In the genomic region with DNA sequence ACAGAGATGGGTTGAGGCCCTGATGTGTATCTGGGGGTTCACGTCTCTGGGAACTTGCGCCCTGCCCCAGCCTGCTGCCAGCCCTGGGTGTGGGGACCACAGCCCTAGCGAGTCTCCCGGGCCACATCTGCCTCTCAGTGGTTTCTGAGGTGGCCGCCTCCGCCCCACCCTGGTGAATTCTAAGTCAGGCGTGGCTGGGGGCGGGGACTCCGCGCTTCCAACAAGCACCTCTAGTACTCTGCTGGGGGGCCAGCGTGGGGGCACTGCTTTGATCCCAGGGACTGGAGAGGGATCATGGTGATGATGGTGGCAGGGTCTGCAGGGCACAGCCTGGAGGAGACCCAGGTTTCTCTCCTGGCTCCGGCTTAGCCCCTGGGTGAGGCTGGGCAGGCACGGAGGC, we compare ENCODE assay signal across 8 cellular contexts. TPM values are rescaled to one million over a fixed set of nuclear protein-coding genes. Genes with fewer than 3 reads are reported as not detected.
DNase-seq lines count a peak whose midpoint lies in the region; ATAC-seq, FAIRE-seq and TF ChIP-seq lines count a peak whose summit lies in the region.

No MANE protein-coding gene starts in this region.

- no peak overlapping the region for H3K56ac ChIP-seq in H1 (replicated peaks; ENCODE audit: insufficient read length, low read depth, low read length)

- WGBS in H1 (ENCODE audit: extremely low coverage in 1 of 2, insufficient coverage in 1 of 2, insufficient read length in 1 of 2, insufficient replicate concordance in 2 of 2, low coverage in 1 of 2, low lambda C conversion rate in 2 of 2, missing lambda C conversion rate in 1 of 2), 2 experiments = 89% methylated on average over 12 of the region's 13 CpGs; no CpG with 5 or more reads in 1 of the 2 experiments

- H2AK5ac ChIP-seq in H1 (ENCODE audit: low read depth, low read length) = peak overlapping the region; percentile 60; the same call in 1 of the 2 replicates

- H3K4me1 ChIP-seq in Panc1 (ENCODE audit: control insufficient read depth, insufficient read depth, low read length) = peaks cover 68% of the 10 kb centered on the region
- peaks cover 0 to 54% (median 47%) of the 10 kb centered on the region in 4 experiments; a peak in 6 of 7 replicates for H3K4me1 ChIP-seq in H1 (replicated peaks in 1 of 4; ENCODE audit: control insufficient read depth in 3 of 4, insufficient read depth in 4 of 4, low read length in 3 of 4)

- H3K79me2 ChIP-seq in H1 (ENCODE audit: control insufficient read depth in 1 of 2, insufficient read depth in 2 of 2, low read length in 2 of 2) = peaks cover 0 to 72% of the 10 kb centered on the region in 2 experiments; a peak in 3 of 4 replicates

- H3K14ac ChIP-seq in H1 (ENCODE audit: insufficient read length) = no peak overlapping the region

- H3K18ac ChIP-seq in H1 (ENCODE audit: extremely low read depth, low read length) = no peak overlapping the region

- no peak overlapping the region for H3K9ac ChIP-seq in H1 (replicated peaks in 1 of 4; ENCODE audit: extremely low read depth in 1 of 4, low read depth in 3 of 4, low read length in 3 of 4)

- no peak for TF ChIP-seq CTCF in GM13976 (IDR thresholded peaks at IDR 0.05; ENCODE audit: borderline replicate concordance, control extremely low read depth, extremely low read depth, insufficient read depth, missing control alignments)
- no peak for TF ChIP-seq CTCF in Panc1 (IDR thresholded peaks at IDR 0.05)
- no peak for TF ChIP-seq CTCF in H1 (IDR thresholded peaks at IDR 0.05; ENCODE audit: control extremely low read depth in 1 of 3, insufficient read depth in 1 of 3, low read depth in 1 of 3, low read length in 3 of 3)

- peaks cover 20 to 26% of the 10 kb centered on the region in 2 experiments for H4K20me1 ChIP-seq in H1 (replicated peaks in 1 of 2; ENCODE audit: control insufficient read depth in 1 of 2, insufficient read depth in 2 of 2, low read length in 2 of 2)

- no peak overlapping the region for H3K4ac ChIP-seq in H1 (replicated peaks; ENCODE audit: insufficient read length, low read depth, low read length)

- H3K23ac ChIP-seq in H1 (ENCODE audit: insufficient read length) = no peak overlapping the region

- TF ChIP-seq EP300 in H1 (IDR thresholded peaks at IDR 0.05; ENCODE audit: borderline replicate concordance in 1 of 2, low read depth in 2 of 2, low read length in 2 of 2) = no peak

- no peak overlapping the region for H2BK20ac ChIP-seq in H1 (ENCODE audit: low read length)

- H3K27ac ChIP-seq in Panc1 (ENCODE audit: low read length) (peak overlapping the region; percentile 92), H1 (ENCODE audit: low read depth, low read length) (no peak overlapping the region)

- H2AFZ ChIP-seq in H1 (ENCODE audit: low read length) = no peak overlapping the region

- intact Hi-C loops in Panc1 (cut with micrococcal nuclease; ENCODE audit: unreplicated experiment) = no loop called here

- POLR2A ChIA-PET in Panc1 (lab: Charles Lee) = no interaction called here
- POLR2A ChIA-PET in H1 (lab: Charles Lee; ENCODE audit: partially characterized antibody) = interaction anchor here (1.0 to 1.5 kb wide), 3 partner anchors 11 to 54 kb away, joined by 3 read pairs; no protein-coding TSS in a partner anchor

- FAIRE-seq in H1 (lab: Jason Lieb, UNC) = no peak

- no peaks in the 10 kb centered on the region for H3K27me3 ChIP-seq in Panc1 (ENCODE audit: control insufficient read depth, insufficient read depth, low read length)
- H3K27me3 ChIP-seq in H1 (replicated peaks in 1 of 4; ENCODE audit: control insufficient read depth in 3 of 4, extremely low read depth in 1 of 4, insufficient read depth in 3 of 4, low read length in 3 of 4) = peaks cover 0 to 6% (median 6%) of the 10 kb centered on the region in 4 experiments; a peak in 6 of 7 replicates

- H3K36me3 ChIP-seq in Panc1 (ENCODE audit: control insufficient read depth, insufficient read depth, low read length) = no peaks in the 10 kb centered on the region; the same call in 1 of the 2 replicates
- no peaks in the 10 kb centered on the region for H3K36me3 ChIP-seq in H1 (ENCODE audit: control insufficient read depth in 2 of 4, insufficient read depth in 4 of 4, low read length in 3 of 4)

- H3K4me3 ChIP-seq in Panc1 (ENCODE audit: low read depth in 2 of 2, low read length in 2 of 2) (peak overlapping the region; percentile 88), H1 (ENCODE audit: extremely low read depth in 1 of 4, insufficient read depth in 2 of 4, low read depth in 3 of 4, low read length in 4 of 4) (no peak overlapping the region)

- TF ChIP-seq POLR2A in H1 (IDR thresholded peaks at IDR 0.05; ENCODE audit: control extremely low read depth in 1 of 2, low read depth in 2 of 2, low read length in 2 of 2) = no peak

- H2BK5ac ChIP-seq in H1 (ENCODE audit: low read depth, low read length) = no peak overlapping the region

- TF ChIP-seq RAD21 in H1 (IDR thresholded peaks at IDR 0.05 in 1 of 2, conservative IDR thresholded peaks at IDR 0.05 in 1 of 2; ENCODE audit: low read depth in 2 of 2, low read length in 2 of 2) = no peak

- H2BK15ac ChIP-seq in H1 (ENCODE audit: low read length) = no peak overlapping the region

- DNase-seq in GM13976 (ENCODE audit: low spot score) (peak; percentile 82), Panc1 (ENCODE audit: low read depth, low spot score) (no peak), H1 (ENCODE audit: low read depth in 1 of 2, low spot score in 2 of 2) (no peak), occipital lobe (lab: John Stamatoyannopoulos, UW) (no peak), iPS-NIHi7 (ENCODE audit: extremely low spot score) (no peak), hippocampal formation (lab: John Stamatoyannopoulos, UW) (no peak)
- peak; percentile 63 to 64 for DNase-seq in stimulated activated CD4-positive, alpha-beta T cell treated with anti-CD3 and anti-CD28 coated beads, Interleukin-2, amount 100 ng/mL, for 24 hours

- in situ Hi-C loops in GM13976 (cut with MboI; ENCODE audit: low sequenced_read_pairs, unreplicated experiment) = no loop called here
- in situ Hi-C loops in Panc1 (cut with HindIII; ENCODE audit: low pct_unique_long_range_greater_than_20kb, low sequenced_read_pairs) = no loop called here

- H4K5ac ChIP-seq in H1 (ENCODE audit: insufficient read length, low read depth, low read length) = no peak overlapping the region

- CTCF ChIA-PET in Panc1 (lab: Charles Lee) (no interaction called here), H1 (lab: Charles Lee; ENCODE audit: partially characterized antibody) (interaction anchor here (0.8 to 16.7 kb wide), 5 partner anchors 8 to 40 kb away, joined by 3 to 300 read pairs (median 27); no protein-coding TSS in a partner anchor)

- H3K79me1 ChIP-seq in H1 (ENCODE audit: low read depth, low read length) = peaks cover 13% of the 10 kb centered on the region

- H2BK120ac ChIP-seq in H1 (replicated peaks; ENCODE audit: low read depth, low read length) = no peak overlapping the region

- no TSS peak for BruUV-seq in Panc1 (replicated peaks; lab: Mats Ljungman, UMichigan)

- ATAC-seq in Panc1 (no peak), GM21619 (IDR thresholded peaks at IDR 0.05; ENCODE audit: unreplicated experiment) (no peak)

- peaks cover 10% of the 10 kb centered on the region; the same call in 1 of the 2 replicates for H3K23me2 ChIP-seq in H1 (ENCODE audit: low read depth, low read length)

- H3K9me3 ChIP-seq in Panc1 (ENCODE audit: control insufficient read depth, insufficient read depth, low read depth, low read length) (no peaks in the 10 kb centered on the region), H1 (ENCODE audit: insufficient read depth in 2 of 2, low read depth in 1 of 2, low read length in 1 of 2) (no peaks in the 10 kb centered on the region)

- H2BK12ac ChIP-seq in H1 (ENCODE audit: low read depth, low read length) = no peak overlapping the region

- no peak overlapping the region for H4K8ac ChIP-seq in H1 (ENCODE audit: extremely low read depth, insufficient read depth, low read length)

- H3K4me2 ChIP-seq in H1 (ENCODE audit: insufficient read depth in 1 of 2, low read depth in 2 of 2, low read length in 2 of 2) = no peak overlapping the region

- H4K91ac ChIP-seq in H1 (replicated peaks; ENCODE audit: insufficient read length, low read length) = peak overlapping the region; percentile 46

RNA-seq across cellular contexts. Expression of gene GLIS2, which starts 3.6 kb away (rescaled TPM):
- total RNA-seq in Panc1 (2021; ENCODE audit: unreplicated experiment) (87.3 TPM), occipital lobe (5.1 TPM)
- 78.7 TPM for polyA plus RNA-seq in Panc1 (2012; ENCODE audit: insufficient read length)
- 17.4 and 18.6 TPM in 2 replicates for total RNA-seq in H1 (2021; fragmentation: NEBNext Ultra II Directional; extraction: Animal tissue kit (Norgen Biotek cat#: 25700))
- polyA plus RNA-seq in H1 (2011; rRNA removed) = 4.3 and 7.6 TPM in 2 replicates
- polyA plus RNA-seq in H1 (2011; cell fraction: cytosol; rRNA removed) = 2.7 TPM
- 8.4 TPM for polyA plus RNA-seq in H1 (2011; cell fraction: nucleus; rRNA removed)
- 8.3 to 13.8 TPM (median 12.3 TPM) in 4 replicates for polyA plus RNA-seq in H1 (2012, experiment 1 of 2)
- 11.8 TPM for polyA plus RNA-seq in H1 (2012, experiment 2 of 2)
- polyA plus RNA-seq in H1 (2013, experiment 1 of 2) = 9.4 TPM
- polyA plus RNA-seq in H1 (2013, experiment 2 of 2) = 9.5 TPM
- 2.0 and 3.2 TPM in 2 replicates for polyA minus RNA-seq in H1 (2011; rRNA and poly(A)+ RNA removed)
- polyA minus RNA-seq in H1 (2011; cell fraction: cytosol; rRNA and poly(A)+ RNA removed) = 7.0 TPM
- polyA minus RNA-seq in H1 (2011; cell fraction: nucleus; rRNA and poly(A)+ RNA removed) = 5.7 TPM

RNA-seq across cellular contexts. Expression of gene PAM16, which starts 31.7 kb away (rescaled TPM):
- 104 TPM for total RNA-seq in Panc1 (2021; ENCODE audit: unreplicated experiment)
- polyA plus RNA-seq in Panc1 (2012; ENCODE audit: insufficient read length) = 105 TPM
- total RNA-seq in H1 (2021; fragmentation: NEBNext Ultra II Directional; extraction: Animal tissue kit (Norgen Biotek cat#: 25700)) = 78.3 and 84.4 TPM in 2 replicates
- 198 and 228 TPM in 2 replicates for polyA plus RNA-seq in H1 (2011; rRNA removed)
- polyA plus RNA-seq in H1 (2011; cell fraction: cytosol; rRNA removed) = 154 TPM
- polyA plus RNA-seq in H1 (2011; cell fraction: nucleus; rRNA removed) = 131 TPM
- 57.3 to 96.0 TPM (median 90.9 TPM) in 4 replicates for polyA plus RNA-seq in H1 (2012, experiment 1 of 2)
- polyA plus RNA-seq in H1 (2012, experiment 2 of 2) = 222 TPM
- polyA plus RNA-seq in H1 (2013, experiment 1 of 2) = 161 TPM
- polyA plus RNA-seq in H1 (2013, experiment 2 of 2) = 151 TPM
- 12.3 and 15.6 TPM in 2 replicates for polyA minus RNA-seq in H1 (2011; rRNA and poly(A)+ RNA removed)
- 31.5 TPM for polyA minus RNA-seq in H1 (2011; cell fraction: cytosol; rRNA and poly(A)+ RNA removed)
- 32.7 TPM for polyA minus RNA-seq in H1 (2011; cell fraction: nucleus; rRNA and poly(A)+ RNA removed)
- total RNA-seq in occipital lobe = 21.2 TPM

RNA-seq across cellular contexts. Expression of gene TFAP4, which starts 46.6 kb away (rescaled TPM):
- total RNA-seq in Panc1 (2021; ENCODE audit: unreplicated experiment) (11.1 TPM), occipital lobe (13.7 TPM)
- polyA plus RNA-seq in Panc1 (2012; ENCODE audit: insufficient read length) = 18.7 TPM
- total RNA-seq in H1 (2021; fragmentation: NEBNext Ultra II Directional; extraction: Animal tissue kit (Norgen Biotek cat#: 25700)) = 41.0 and 41.6 TPM in 2 replicates
- 16.1 and 21.3 TPM in 2 replicates for polyA plus RNA-seq in H1 (2011; rRNA removed)
- 20.1 TPM for polyA plus RNA-seq in H1 (2011; cell fraction: cytosol; rRNA removed)
- 40.5 TPM for polyA plus RNA-seq in H1 (2011; cell fraction: nucleus; rRNA removed)
- polyA plus RNA-seq in H1 (2012, experiment 1 of 2) = 20.6 to 34.7 TPM (median 28.3 TPM) in 4 replicates
- 17.6 TPM for polyA plus RNA-seq in H1 (2012, experiment 2 of 2)
- polyA plus RNA-seq in H1 (2013, experiment 1 of 2) = 18.0 TPM
- 18.0 TPM for polyA plus RNA-seq in H1 (2013, experiment 2 of 2)
- polyA minus RNA-seq in H1 (2011; rRNA and poly(A)+ RNA removed) = 29.6 and 44.4 TPM in 2 replicates
- polyA minus RNA-seq in H1 (2011; cell fraction: cytosol; rRNA and poly(A)+ RNA removed) = 36.2 TPM
- 30.1 TPM for polyA minus RNA-seq in H1 (2011; cell fraction: nucleus; rRNA and poly(A)+ RNA removed)

RNA-seq across cellular contexts. Expression of gene VASN, which starts 52.2 kb away (rescaled TPM):
- total RNA-seq in Panc1 (2021; ENCODE audit: unreplicated experiment) = 33.5 TPM
- 34.7 TPM for polyA plus RNA-seq in Panc1 (2012; ENCODE audit: insufficient read length)
- total RNA-seq in H1 (2021; fragmentation: NEBNext Ultra II Directional; extraction: Animal tissue kit (Norgen Biotek cat#: 25700)) = 9.6 and 10.1 TPM in 2 replicates
- 11.3 and 25.2 TPM in 2 replicates for polyA plus RNA-seq in H1 (2011; rRNA removed)
- 7.2 TPM for polyA plus RNA-seq in H1 (2011; cell fraction: cytosol; rRNA removed)
- polyA plus RNA-seq in H1 (2011; cell fraction: nucleus; rRNA removed) = 15.2 TPM
- polyA plus RNA-seq in H1 (2012, experiment 1 of 2) = 3.4 to 8.6 TPM (median 7.8 TPM) in 4 replicates
- 6.1 TPM for polyA plus RNA-seq in H1 (2012, experiment 2 of 2)
- 16.7 TPM for polyA plus RNA-seq in H1 (2013, experiment 1 of 2)
- 14.5 TPM for polyA plus RNA-seq in H1 (2013, experiment 2 of 2)
- polyA minus RNA-seq in H1 (2011; rRNA and poly(A)+ RNA removed) = 3.4 and 4.5 TPM in 2 replicates
- polyA minus RNA-seq in H1 (2011; cell fraction: cytosol; rRNA and poly(A)+ RNA removed) = 11.4 TPM
- polyA minus RNA-seq in H1 (2011; cell fraction: nucleus; rRNA and poly(A)+ RNA removed) = 22.5 TPM
- 2.5 TPM for total RNA-seq in occipital lobe

Comparison
In these comparisons a context has a peak if more than half of its experiments do, and no peak if none do; other contexts are left out.
1. DNase-seq: peak in GM13976 (single experiment) and stimulated activated CD4-positive, alpha-beta T cell treated with anti-CD3 and anti-CD28 coated beads, Interleukin-2, amount 100 ng/mL, for 24 hours (2 of 2); none in Panc1 (single experiment), H1 (0 of 2), occipital lobe (single experiment), iPS-NIHi7 (single experiment) and hippocampal formation (0 of 2).
2. H3K4me3 ChIP-seq: peak in Panc1 (2 of 2); none in H1 (0 of 4).